21 cellular contexts compared by ENCODE assay signal in the genomic region with DNA sequence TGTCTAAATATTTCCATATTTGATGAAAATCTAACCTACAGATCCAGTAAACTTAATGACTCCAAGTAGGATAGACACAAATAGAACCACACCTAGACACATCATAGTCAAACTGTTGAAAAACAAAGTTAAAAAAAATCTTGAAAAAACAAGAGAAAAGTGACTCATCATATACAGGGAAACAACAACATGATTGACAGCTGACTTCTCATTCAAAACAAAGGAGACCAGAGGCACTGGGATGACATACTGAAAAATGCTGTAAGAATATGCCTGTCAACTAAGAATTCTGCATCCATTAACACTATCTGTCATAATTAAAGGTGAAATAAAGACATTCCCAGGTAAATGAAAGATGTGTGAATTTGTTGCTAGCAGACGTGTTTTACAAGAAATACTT.
"Had no signal": no experiment of that assay in that cellular context is flagged by ENCODE, and none has a peak within 500 bp of the region (broad histone marks: within the 10 kb centered on the region; RNA-seq: fewer than 3 reads in every experiment).

No MANE protein-coding gene starts in this region.

- H3K4me2 ChIP-seq: neural progenitor cell had no signal

- FAIRE-seq: kidney, pancreas had no signal

- H3K36me3 ChIP-seq: left ventricle myocardium inferior, lower lobe of right lung, neural progenitor cell, pancreas, tibial artery, upper lobe of left lung, uterus had no signal

- H3K9ac ChIP-seq: neural progenitor cell had no signal

- H3K9me3 ChIP-seq: lower lobe of right lung, pancreas, tibial artery, upper lobe of left lung, uterus had no signal

- DNase-seq: effector memory CD4-positive, alpha-beta T cell; erythroblast; kidney; left cardiac atrium; left ventricle myocardium inferior; lower lobe of right lung; mesenchymal stem cell; midbrain; nucleus accumbens; pancreas; right cardiac atrium; stimulated activated CD4-positive, alpha-beta T cell treated with anti-CD3 and anti-CD28 coated beads, Interleukin-4, amount 100 ng/mL, for 1 hour; stimulated activated CD8-positive, alpha-beta memory T cell treated with anti-CD3 and anti-CD28 coated beads, Interleukin-4, amount 100 ng/mL, for 48 hours; stimulated activated naive CD8-positive, alpha-beta T cell treated with anti-CD3 and anti-CD28 coated beads, Interleukin-15, Interleukin-2, amounts not matched to agents 100 U/mL and 50 U/mL, for 24 hours; tibial artery; upper lobe of left lung; uterus had no signal

- H3K27me3 ChIP-seq: foreskin keratinocyte, neural progenitor cell, pancreas, upper lobe of left lung, uterus had no signal

- ATAC-seq: foreskin keratinocyte; left cardiac atrium; lower lobe of right lung; natural killer cell treated with Interleukin-12 subunit alpha and Interleukin-12 subunit beta and Interleukin-15 and Interleukin-18, amount 100 ng/mL, for 72 hours; pancreas; right cardiac atrium; stimulated activated effector memory CD8-positive, alpha-beta T cell treated with anti-CD3 and anti-CD28 coated beads, Interleukin-12 subunit alpha, Interleukin-12 subunit beta, amount 100 ng/mL, for 72 hours; stimulated activated naive CD8-positive, alpha-beta T cell treated with anti-CD3 and anti-CD28 coated beads, Interleukin-15, Interleukin-2, amounts not matched to agents 100 U/mL and 50 U/mL, for 24 hours had no signal

- H3K4me3 ChIP-seq: left ventricle myocardium inferior, lower lobe of right lung, neural progenitor cell, pancreas, tibial artery, upper lobe of left lung, uterus had no signal

- H2AFZ ChIP-seq: neural progenitor cell had no signal

- H3K27ac ChIP-seq: foreskin keratinocyte, left ventricle myocardium inferior, lower lobe of right lung, neural progenitor cell, pancreas, tibial artery, upper lobe of left lung, uterus had no signal

- H3K4me1 ChIP-seq: foreskin keratinocyte, left ventricle myocardium inferior, lower lobe of right lung, pancreas, tibial artery, upper lobe of left lung, uterus had no signal
